ENCODE assay signal across 11 cellular contexts in genomic region chrX:37302569-37302968, GRCh38. TPM values are rescaled to one million over a fixed set of nuclear protein-coding genes. Genes with fewer than 3 reads are reported as not detected.
DNase-seq lines count a peak whose midpoint lies in the region; ATAC-seq and TF ChIP-seq lines count a peak whose summit lies in the region.
"Had no signal": no experiment of that assay in that cellular context is flagged by ENCODE, and none has a peak within 500 bp of the region (broad histone marks: within the 10 kb centered on the region; RNA-seq: fewer than 3 reads in every experiment).

No MANE protein-coding gene starts in this region.

- no peak overlapping the region for H3K9ac ChIP-seq in Loucy (ENCODE audit: low read depth, low read length, poor library complexity, severe bottlenecking)

- H3K36me3 ChIP-seq in Loucy (ENCODE audit: insufficient read depth, low read length): no peaks in the 10 kb centered on the region
- H3K36me3 ChIP-seq: ovary had no signal

- ATAC-seq in left colon (peak; percentile 83), HG02798 (IDR thresholded peaks at IDR 0.05; ENCODE audit: poor library complexity, unreplicated experiment) (no peak)
- ATAC-seq: stimulated activated effector memory CD8-positive, alpha-beta T cell treated with anti-CD3 and anti-CD28 coated beads, Interleukin-12 subunit alpha, Interleukin-12 subunit beta, amount 100 ng/mL, for 72 hours had no signal

- H3K4me2 ChIP-seq in Loucy (ENCODE audit: low read depth, low read length, poor library complexity, severe bottlenecking): no peak overlapping the region

- H3K9me2 ChIP-seq in Loucy (replicated peaks; ENCODE audit: low read depth, low read length): no peaks in the 10 kb centered on the region

- H3F3A ChIP-seq in Loucy (ENCODE audit: low read depth): no peaks in the 10 kb centered on the region

- H3K4me1 Mint-ChIP-seq in chondrocyte (ENCODE audit: low read depth): no peaks in the 10 kb centered on the region
- H3K4me1 Mint-ChIP-seq in activated T-cell treated with anti-CD3 and anti-CD28 coated beads, Interleukin-2, amount 50 U/mL, for 24 hours (ENCODE audit: low read depth): no peaks in the 10 kb centered on the region
- H3K4me1 Mint-ChIP-seq: stimulated activated effector memory CD8-positive, alpha-beta T cell treated with anti-CD3 and anti-CD28 coated beads, Interleukin-12 subunit alpha, Interleukin-12 subunit beta, amount 100 ng/mL, for 72 hours had no signal

- no peaks in the 10 kb centered on the region for H3K27me3 Mint-ChIP-seq in chondrocyte (ENCODE audit: low read depth)
- H3K27me3 Mint-ChIP-seq in activated T-cell treated with anti-CD3 and anti-CD28 coated beads, Interleukin-2, amount 50 U/mL, for 24 hours: peaks cover 7% of the 10 kb centered on the region

- no peaks in the 10 kb centered on the region for H4K20me1 ChIP-seq in Loucy (ENCODE audit: insufficient read depth, low read length, poor library complexity, severe bottlenecking)

- H3K27ac Mint-ChIP-seq in chondrocyte (ENCODE audit: unreplicated experiment): no peak overlapping the region
- no peak overlapping the region for H3K27ac Mint-ChIP-seq in activated T-cell treated with anti-CD3 and anti-CD28 coated beads, Interleukin-2, amount 50 U/mL, for 24 hours
- H3K27ac Mint-ChIP-seq: stimulated activated effector memory CD8-positive, alpha-beta T cell treated with anti-CD3 and anti-CD28 coated beads, Interleukin-12 subunit alpha, Interleukin-12 subunit beta, amount 100 ng/mL, for 72 hours had no signal

- peaks cover 20% of the 10 kb centered on the region for H3K9me3 Mint-ChIP-seq in chondrocyte (ENCODE audit: low read depth)
- peaks cover 3% of the 10 kb centered on the region for H3K9me3 Mint-ChIP-seq in activated T-cell treated with anti-CD3 and anti-CD28 coated beads, Interleukin-2, amount 50 U/mL, for 24 hours

- H3K4me3 Mint-ChIP-seq in chondrocyte (ENCODE audit: unreplicated experiment): no peak overlapping the region
- H3K4me3 Mint-ChIP-seq in activated T-cell treated with anti-CD3 and anti-CD28 coated beads, Interleukin-2, amount 50 U/mL, for 24 hours: no peak overlapping the region
- H3K4me3 Mint-ChIP-seq: stimulated activated effector memory CD8-positive, alpha-beta T cell treated with anti-CD3 and anti-CD28 coated beads, Interleukin-12 subunit alpha, Interleukin-12 subunit beta, amount 100 ng/mL, for 72 hours had no signal

- intact Hi-C loops in left colon (cut with DNase I, micrococcal nuclease): no loop called here

- no peak overlapping the region for H2AFZ ChIP-seq in Loucy (ENCODE audit: low read length)

- H3K4me3 ChIP-seq in AG10803 (ENCODE audit: low read length): no peak overlapping the region
- H3K4me3 ChIP-seq in Loucy (ENCODE audit: low read length, poor library complexity, severe bottlenecking): no peak overlapping the region
- H3K4me3 ChIP-seq: ovary had no signal

- no peaks in the 10 kb centered on the region for H3K9me3 ChIP-seq in Loucy (ENCODE audit: insufficient read depth, low read depth, low read length)
- H3K9me3 ChIP-seq: ovary had no signal

- H3K27me3 ChIP-seq in Loucy (ENCODE audit: insufficient read depth, low read length, poor library complexity, severe bottlenecking): no peaks in the 10 kb centered on the region
- H3K27me3 ChIP-seq: ovary had no signal

- H3K4me1 ChIP-seq in Loucy (ENCODE audit: insufficient read depth, low read length, poor library complexity, severe bottlenecking): no peaks in the 10 kb centered on the region

- H3K79me2 ChIP-seq in Loucy (ENCODE audit: insufficient read depth, low read length): no peaks in the 10 kb centered on the region

- no peaks in the 10 kb centered on the region for H3K36me3 Mint-ChIP-seq in chondrocyte (ENCODE audit: low read depth)
- no peaks in the 10 kb centered on the region for H3K36me3 Mint-ChIP-seq in activated T-cell treated with anti-CD3 and anti-CD28 coated beads, Interleukin-2, amount 50 U/mL, for 24 hours (ENCODE audit: low read depth)
- H3K36me3 Mint-ChIP-seq: stimulated activated effector memory CD8-positive, alpha-beta T cell treated with anti-CD3 and anti-CD28 coated beads, Interleukin-12 subunit alpha, Interleukin-12 subunit beta, amount 100 ng/mL, for 72 hours had no signal

- DNase-seq in AG10803 (ENCODE audit: low read depth): peak; percentile 23
- DNase-seq in chondrocyte (ENCODE audit: low spot score): no peak
- DNase-seq in left colon: peak in 1 of 2 donors; percentile 8
- DNase-seq in activated T-cell treated with anti-CD3 and anti-CD28 coated beads, Interleukin-2, amount 50 U/mL, for 24 hours: no peak
- no peak for DNase-seq in NCI-H1417 treated with DMSO at 0.1 percent for 48 hours (lab: John Stamatoyannopoulos, UW)
- no peak for DNase-seq in activated CD4-positive, alpha-beta T cell treated with anti-CD3 and anti-CD28 coated beads for 4 hours
- DNase-seq: activated CD8-positive, alpha-beta memory T cell treated with anti-CD3 and anti-CD28 coated beads, Interleukin-2, amount 50 U/mL, for 48 hours; ovary had no signal

- TF ChIP-seq CTCF in AG10803 (conservative IDR thresholded peaks at IDR 0.05; ENCODE audit: low read length) (peak; percentile 39), Loucy (conservative IDR thresholded peaks at IDR 0.05; ENCODE audit: low read length) (peak; percentile 42), chondrocyte (IDR thresholded peaks at IDR 0.05) (peak; percentile 41)

RNA-seq across cellular contexts. Expression of gene PRRG1, which starts 46.6 kb away (rescaled TPM):
- 10.8 to 11.6 TPM (median 11.6 TPM) in 3 replicates for total RNA-seq in chondrocyte
- 10 to 100 TPM; 11.8 to 13.8 TPM for total RNA-seq in left colon
